18 cellular contexts compared by ENCODE assay signal in genomic region chr12:82666830-82667229, GRCh38.
"Had no signal": no experiment of that assay in that cellular context is flagged by ENCODE, and none has a peak within 500 bp of the region (broad histone marks: within the 10 kb centered on the region; RNA-seq: fewer than 3 reads in every experiment).

No MANE protein-coding gene starts in this region.

- H3K27ac ChIP-seq: coronary artery, dorsolateral prefrontal cortex, esophagus muscularis mucosa, gastrocnemius medialis, heart right ventricle, left lung, lower lobe of right lung had no signal

- ATAC-seq: gastrocnemius medialis, heart right ventricle, left cardiac atrium, left lung, left ventricle myocardium superior, lower lobe of right lung, mucosa of descending colon had no signal

- H3K9me3 ChIP-seq: esophagus muscularis mucosa, gastrocnemius medialis, heart right ventricle, left lung, lower lobe of right lung, mucosa of descending colon had no signal

- H3K4me1 ChIP-seq: gastrocnemius medialis, heart right ventricle, left lung, lower lobe of right lung had no signal

- H3K4me3 ChIP-seq: coronary artery, dorsolateral prefrontal cortex, esophagus muscularis mucosa, gastrocnemius medialis, heart right ventricle, left lung, lower lobe of right lung, mucosa of descending colon had no signal

- H3K4me3 Mint-ChIP-seq: mesothelial cell of epicardium had no signal

- H3K27ac Mint-ChIP-seq: mesothelial cell of epicardium had no signal

- DNase-seq: dermis blood vessel endothelial cell; dorsolateral prefrontal cortex; effector CD4-positive, alpha-beta T cell; effector memory CD4-positive, alpha-beta T cell; foreskin melanocyte; gastrocnemius medialis; glutamatergic neuron; heart right ventricle; hippocampal formation; left cardiac atrium; left lung; left ventricle myocardium superior; lower lobe of right lung; mesenchymal stem cell; mucosa of descending colon had no signal

- H3K36me3 Mint-ChIP-seq: mesothelial cell of epicardium had no signal

- H3K36me3 ChIP-seq: esophagus muscularis mucosa, gastrocnemius medialis, heart right ventricle, left lung, lower lobe of right lung had no signal

- H3K27me3 ChIP-seq: esophagus muscularis mucosa, gastrocnemius medialis, heart right ventricle, left lung had no signal
